9 cellular contexts compared by ENCODE assay signal in the genomic region with DNA sequence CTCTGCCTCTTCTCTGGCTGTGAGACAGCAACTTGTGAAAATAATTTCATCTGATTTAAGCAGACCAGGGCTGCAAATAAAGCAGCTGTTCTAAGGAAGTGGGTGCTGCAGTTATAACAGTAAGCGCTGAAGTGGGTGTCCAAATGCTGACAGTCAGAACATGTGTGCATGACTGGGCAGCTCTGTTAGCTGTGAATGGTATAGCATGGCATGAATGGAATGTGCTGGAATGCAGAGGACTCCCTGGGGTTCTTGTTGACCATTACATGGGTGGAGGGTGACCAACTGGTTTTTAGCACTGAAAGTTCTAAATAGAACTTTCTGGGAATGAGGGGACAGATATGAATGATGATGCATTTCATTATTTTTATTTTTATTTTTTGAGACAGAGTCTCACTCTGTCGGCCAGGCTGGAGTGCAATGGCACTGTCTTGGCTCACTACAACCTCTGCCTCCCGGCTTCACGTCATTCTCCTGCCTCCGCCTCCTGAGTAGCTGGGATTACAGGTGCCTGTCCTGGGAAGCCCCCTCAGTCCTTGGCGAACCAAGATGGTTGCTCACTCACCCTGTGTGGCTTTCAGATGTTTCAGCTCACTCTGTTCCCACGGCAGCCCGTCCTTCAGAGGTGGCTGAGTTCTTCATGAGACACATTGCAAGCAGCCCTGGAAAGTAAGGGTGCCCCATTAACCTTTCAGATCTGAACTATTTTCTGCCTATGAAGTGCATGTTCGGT.
A peak's percentile ranks its signal among the peaks of the same experiment; 100 is the strongest.
DNase-seq lines count a peak whose midpoint lies in the region; ATAC-seq and TF ChIP-seq lines count a peak whose summit lies in the region.
"Had no signal": no experiment of that assay in that cellular context is flagged by ENCODE, and none has a peak within 500 bp of the region (broad histone marks: within the 10 kb centered on the region; RNA-seq: fewer than 3 reads in every experiment).

No MANE protein-coding gene starts in this region.

- CTCF ChIA-PET in Caco-2 (lab: Charles Lee): interaction anchor here (0.6 kb wide), 1 partner anchor 15 kb away, joined by 4 read pairs; no protein-coding TSS in a partner anchor

- in situ Hi-C loops in GM13976 (cut with MboI; ENCODE audit: low sequenced_read_pairs, unreplicated experiment): no loop called here

- TF ChIP-seq POLR2A in testis (IDR thresholded peaks at IDR 0.05): no peak

- intact Hi-C loops in Caco-2 (cut with micrococcal nuclease; ENCODE audit: unreplicated experiment) (loop anchor here (1.0 kb wide), 2 partner anchors 12 to 43 kb away; no protein-coding TSS in a partner anchor), testis (cut with DNase I; ENCODE audit: low total_unique reads) (no loop called here)

- TF ChIP-seq CTCF in Caco-2 (IDR thresholded peaks at IDR 0.05; ENCODE audit: insufficient read depth in 1 of 2, low read depth in 1 of 2, low read length in 1 of 2, severe bottlenecking in 1 of 2, unreplicated experiment in 1 of 2) (no peak), RWPE2 (IDR thresholded peaks at IDR 0.05; ENCODE audit: poor library complexity, severe bottlenecking) (no peak), fibroblast of villous mesenchyme (IDR thresholded peaks at IDR 0.05; ENCODE audit: insufficient read depth, low read depth, low read length) (no peak), testis (IDR thresholded peaks at IDR 0.05) (no peak), GM13976 (IDR thresholded peaks at IDR 0.05; ENCODE audit: borderline replicate concordance, control extremely low read depth, extremely low read depth, insufficient read depth, missing control alignments) (no peak)

- H3K27ac Mint-ChIP-seq in Caco-2 (ENCODE audit: unreplicated experiment): peak overlapping the region; percentile 82

- ATAC-seq in RWPE2 (ENCODE audit: low read depth): peak; percentile 100
- ATAC-seq in HG02571 (IDR thresholded peaks at IDR 0.05; ENCODE audit: unreplicated experiment): no peak

- no peaks in the 10 kb centered on the region for H3K27me3 Mint-ChIP-seq in Caco-2 (ENCODE audit: insufficient read depth, unreplicated experiment)

- H3K4me3 Mint-ChIP-seq in Caco-2 (ENCODE audit: unreplicated experiment): no peak overlapping the region

- WGBS in testis, 2 donors: 72 to 73% methylated on average over 9 of the region's 9 CpGs

- DNase-seq in Caco-2: peak; percentile 81 to 90
- DNase-seq in RWPE2 (ENCODE audit: low spot score): peak; percentile 82
- peak; percentile 78 for DNase-seq in fibroblast of villous mesenchyme (ENCODE audit: low read depth)
- DNase-seq in occipital lobe (lab: John Stamatoyannopoulos, UW): peak; percentile 14
- no peak for DNase-seq in testis
- DNase-seq in NCI-H2227 (lab: John Stamatoyannopoulos, UW; ENCODE audit: unreplicated experiment): no peak
- no peak for DNase-seq in GM13976 (ENCODE audit: low spot score)
- DNase-seq: DND-41 had no signal

- no TSS peak for BruUV-seq in Caco-2 (replicated peaks; lab: Mats Ljungman, UMichigan)

- POLR2A ChIA-PET in Caco-2 (lab: Charles Lee): interaction anchor here (0.6 kb wide), 1 partner anchor 222 kb away, joined by 5 read pairs; no protein-coding TSS in a partner anchor

- no peaks in the 10 kb centered on the region for H3K36me3 ChIP-seq in Caco-2 (ENCODE audit: control insufficient read depth, insufficient read depth, low read length)
- H3K36me3 ChIP-seq in RWPE2 (ENCODE audit: low read depth): no peaks in the 10 kb centered on the region
- no peaks in the 10 kb centered on the region for H3K36me3 ChIP-seq in testis (ENCODE audit: low read depth, missing control alignments)

- H3K9me3 Mint-ChIP-seq in Caco-2 (ENCODE audit: unreplicated experiment): peaks cover 19% of the 10 kb centered on the region

- H3K27me3 ChIP-seq in Caco-2 (replicated peaks; ENCODE audit: control insufficient read depth, insufficient read depth, low read length): no peaks in the 10 kb centered on the region
- no peaks in the 10 kb centered on the region for H3K27me3 ChIP-seq in RWPE2 (ENCODE audit: insufficient read depth, poor library complexity, severe bottlenecking)
- H3K27me3 ChIP-seq in testis: no peaks in the 10 kb centered on the region

- peaks cover 21% of the 10 kb centered on the region for H3K4me1 ChIP-seq in Caco-2
- peaks cover 21% of the 10 kb centered on the region for H3K4me1 ChIP-seq in RWPE2 (ENCODE audit: insufficient read depth, poor library complexity, severe bottlenecking)
- no peaks in the 10 kb centered on the region for H3K4me1 ChIP-seq in testis

- H3K9me3 ChIP-seq in Caco-2 (no peaks in the 10 kb centered on the region), RWPE2 (ENCODE audit: severe bottlenecking) (no peaks in the 10 kb centered on the region), testis (no peaks in the 10 kb centered on the region)

- no peak overlapping the region for H3K4me3 ChIP-seq in Caco-2 (ENCODE audit: low read depth, low read length)
- no peak overlapping the region for H3K4me3 ChIP-seq in RWPE2 (ENCODE audit: severe bottlenecking)
- H3K4me3 ChIP-seq in fibroblast of villous mesenchyme (ENCODE audit: low read depth, low read length): no peak overlapping the region
- H3K4me3 ChIP-seq in testis: no peak overlapping the region

- H3K27ac ChIP-seq in RWPE2 (ENCODE audit: poor library complexity, severe bottlenecking) (peak overlapping the region; percentile 91), testis (no peak overlapping the region)

- no peaks in the 10 kb centered on the region for H3K36me3 Mint-ChIP-seq in Caco-2 (ENCODE audit: insufficient read depth, unreplicated experiment)

- H3K4me1 Mint-ChIP-seq in Caco-2 (ENCODE audit: low read depth, unreplicated experiment): peaks cover 12% of the 10 kb centered on the region

Comparison
In these comparisons a context has a peak if more than half of its experiments do, and no peak if none do; other contexts are left out.
1. DNase-seq: peak in Caco-2 (2 of 2), RWPE2 (single experiment), fibroblast of villous mesenchyme (single experiment) and occipital lobe (single experiment); none in testis (single experiment), NCI-H2227 (single experiment) and GM13976 (single experiment).